8 cellular contexts compared by ENCODE assay signal in the genomic region with DNA sequence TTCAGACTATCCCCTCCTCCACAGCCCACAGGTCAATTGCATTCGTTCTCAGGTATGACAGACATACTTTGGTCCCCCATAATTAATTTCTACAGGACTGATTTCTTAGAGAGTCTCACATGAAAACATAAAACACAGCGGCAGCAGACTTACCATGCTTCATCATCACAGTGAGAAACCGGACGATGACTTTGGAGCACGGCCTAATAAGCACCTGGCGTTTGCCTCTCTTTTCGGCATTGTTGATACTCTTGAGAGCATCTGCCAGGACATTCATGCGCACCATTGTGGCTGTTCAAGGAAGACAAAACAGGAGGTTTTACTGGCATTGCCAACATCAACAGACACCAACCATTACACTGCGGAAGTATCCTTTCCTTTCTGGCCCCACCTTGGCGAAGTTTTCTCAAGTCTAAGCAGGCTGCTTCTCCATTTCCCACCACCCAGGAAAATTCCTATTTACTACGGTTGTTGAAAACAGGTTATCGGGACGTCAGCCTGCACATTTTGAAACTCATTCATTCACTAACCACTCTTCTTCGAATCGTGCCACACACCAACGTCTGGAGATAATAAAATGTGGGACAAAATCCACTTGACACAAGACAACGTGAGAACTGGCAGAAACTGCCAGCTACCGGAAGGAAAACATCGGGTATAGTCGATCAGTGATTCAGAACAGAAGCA. TPM values are rescaled to one million over a fixed set of nuclear protein-coding genes. Genes with fewer than 3 reads are reported as not detected.
A peak's percentile ranks its signal among the peaks of the same experiment; 100 is the strongest.
DNase-seq lines count a peak whose midpoint lies in the region.

No MANE protein-coding gene starts in this region.

- H3K4me3 Mint-ChIP-seq in activated CD4-positive, alpha-beta memory T cell treated with anti-CD3 and anti-CD28 coated beads, Interleukin-2, amount 10 ng/mL, durations not matched to agents 7 days and 5 days, result peak overlapping the region; percentile 88

- no peaks in the 10 kb centered on the region for H3K9me3 Mint-ChIP-seq in activated CD4-positive, alpha-beta memory T cell treated with anti-CD3 and anti-CD28 coated beads, Interleukin-2, amount 10 ng/mL, durations not matched to agents 7 days and 5 days

- H3K36me3 Mint-ChIP-seq in activated CD4-positive, alpha-beta memory T cell treated with anti-CD3 and anti-CD28 coated beads, Interleukin-2, amount 10 ng/mL, durations not matched to agents 7 days and 5 days (ENCODE audit: low read depth), result peaks cover 93% of the 10 kb centered on the region

- H3K9ac ChIP-seq in iPS-18a (ENCODE audit: low read length), result peak overlapping the region; percentile 99
- H3K9ac ChIP-seq in subcutaneous abdominal adipose tissue (ENCODE audit: low read length in 5 of 5), result peak overlapping the region; percentile 94 to 100 (median 98)

- H3K4me1 ChIP-seq in iPS-18a (ENCODE audit: control insufficient read depth, low read depth, low read length) (peaks cover 8% of the 10 kb centered on the region), subcutaneous abdominal adipose tissue (ENCODE audit: control insufficient read depth in 5 of 5, insufficient read depth in 5 of 5, low read length in 5 of 5) (peaks cover 6 to 68% (median 51%) of the 10 kb centered on the region in 5 donors)

- H3K9me3 ChIP-seq in iPS-18a (ENCODE audit: control insufficient read depth, low read depth, low read length), result no peaks in the 10 kb centered on the region
- no peaks in the 10 kb centered on the region for H3K9me3 ChIP-seq in subcutaneous abdominal adipose tissue (ENCODE audit: control insufficient read depth in 5 of 5, low read length in 5 of 5)

- peak; percentile 8 for DNase-seq in NCI-H748 (lab: John Stamatoyannopoulos, UW; ENCODE audit: unreplicated experiment)
- no peak for DNase-seq in NCI-H748 treated with DMSO at 0.1 percent for 48 hours (lab: John Stamatoyannopoulos, UW)
- no peak for DNase-seq in activated CD4-positive, alpha-beta memory T cell treated with anti-CD3 and anti-CD28 coated beads, Interleukin-2, amount 10 ng/mL, durations not matched to agents 7 days and 5 days
- DNase-seq in stimulated activated naive CD4-positive, alpha-beta T cell (lab: John Stamatoyannopoulos, UW), result no peak
- DNase-seq in HPDE6-E6E7 (ENCODE audit: extremely low spot score), result no peak
- no peak for DNase-seq in central memory CD4-positive, alpha-beta T cell

- CTCF ChIA-PET in activated CD4-positive, alpha-beta memory T cell treated with anti-CD3 and anti-CD28 coated beads, Interleukin-2, amount 10 ng/mL, durations not matched to agents 7 days and 5 days (lab: Charles Lee), result interaction anchor here (1.4 to 9.3 kb wide), 2 partner anchors 13 to 32 kb away, joined by 3 to 144 read pairs; a partner anchor contains a TSS

- POLR2A ChIA-PET in activated CD4-positive, alpha-beta memory T cell treated with anti-CD3 and anti-CD28 coated beads, Interleukin-2, amount 10 ng/mL, durations not matched to agents 7 days and 5 days (lab: Charles Lee), result interaction anchor here (0.7 to 13.9 kb wide), 13 partner anchors 13 to 766 kb away, joined by 3 to 398 read pairs (median 5); a partner anchor contains a TSS

- H3K4me1 Mint-ChIP-seq in activated CD4-positive, alpha-beta memory T cell treated with anti-CD3 and anti-CD28 coated beads, Interleukin-2, amount 10 ng/mL, durations not matched to agents 7 days and 5 days, result peaks cover 65% of the 10 kb centered on the region

- H3K27ac Mint-ChIP-seq in activated CD4-positive, alpha-beta memory T cell treated with anti-CD3 and anti-CD28 coated beads, Interleukin-2, amount 10 ng/mL, durations not matched to agents 7 days and 5 days, result peak overlapping the region; percentile 82

- H3K4me3 ChIP-seq in iPS-18a (ENCODE audit: low read length), result peak overlapping the region; percentile 85
- peak overlapping the region; percentile 95 to 99 (median 97) for H3K4me3 ChIP-seq in subcutaneous abdominal adipose tissue (ENCODE audit: low read depth in 1 of 5, low read length in 5 of 5)

- no peaks in the 10 kb centered on the region for H3K27me3 ChIP-seq in iPS-18a (ENCODE audit: control insufficient read depth, insufficient read depth, low read length)
- no peaks in the 10 kb centered on the region for H3K27me3 ChIP-seq in subcutaneous abdominal adipose tissue (ENCODE audit: control insufficient read depth in 5 of 5, insufficient read depth in 4 of 5, low read length in 5 of 5)

- H3K36me3 ChIP-seq in iPS-18a (ENCODE audit: control insufficient read depth, low read depth, low read length), result peaks cover 74% of the 10 kb centered on the region
- peaks cover 25 to 60% (median 51%) of the 10 kb centered on the region in 5 donors for H3K36me3 ChIP-seq in subcutaneous abdominal adipose tissue (ENCODE audit: control insufficient read depth in 5 of 5, insufficient read depth in 5 of 5, low read length in 5 of 5)

- H3K27me3 Mint-ChIP-seq in activated CD4-positive, alpha-beta memory T cell treated with anti-CD3 and anti-CD28 coated beads, Interleukin-2, amount 10 ng/mL, durations not matched to agents 7 days and 5 days, result no peaks in the 10 kb centered on the region

- H3K27ac ChIP-seq in iPS-18a (ENCODE audit: low read length) (peak overlapping the region; percentile 93), subcutaneous abdominal adipose tissue (ENCODE audit: low read depth, low read length) (peak overlapping the region; percentile 79)

RNA-seq across cellular contexts. Expression of a gene that starts 1.2 kb away (rescaled TPM):
- total RNA-seq in activated CD4-positive, alpha-beta memory T cell treated with anti-CD3 and anti-CD28 coated beads, Interleukin-2, amount 10 ng/mL, durations not matched to agents 7 days and 5 days, result 1,000 to 10,000 TPM; 1,725 to 1,747 TPM

RNA-seq across cellular contexts. Expression of a gene that starts 12.4 kb away (rescaled TPM):
- 100 to 1,000 TPM; 264 to 277 TPM for total RNA-seq in activated CD4-positive, alpha-beta memory T cell treated with anti-CD3 and anti-CD28 coated beads, Interleukin-2, amount 10 ng/mL, durations not matched to agents 7 days and 5 days
